In genomic region chr6:83637953-83638352, GRCh38 we compare ENCODE assay signal across 1 cellular context.
TF ChIP-seq lines count a peak whose summit lies in the region.

No MANE protein-coding gene starts in this region.

TF ChIP-seq in H1, 55 proteins besides CTCF, POLR2A, EP300 and RAD21 (continued from another document):
- TF ChIP-seq RBBP5 (IDR thresholded peaks at IDR 0.05; ENCODE audit: borderline replicate concordance, low read depth, low read length): no peak
- TF ChIP-seq MAFK (IDR thresholded peaks at IDR 0.05; ENCODE audit: low read depth, low read length): no peak
- TF ChIP-seq CBX5 (IDR thresholded peaks at IDR 0.05; ENCODE audit: low read depth, low read length): no peak
- TF ChIP-seq MAX (IDR thresholded peaks at IDR 0.05): peak; percentile 59; the same call in 1 of the 2 replicates
- no peak for TF ChIP-seq NANOG (IDR thresholded peaks at IDR 0.05; ENCODE audit: insufficient read depth, low read depth, low read length, poor library complexity, severe bottlenecking)
- TF ChIP-seq RNF2 (IDR thresholded peaks at IDR 0.05; ENCODE audit: borderline replicate concordance, low read depth, low read length, missing control alignments, poor library complexity, severe bottlenecking): no peak
